In genomic region chr6:1729752-1730140, GRCh38 we compare ENCODE assay signal across 24 cellular contexts.
"Had no signal": no experiment of that assay in that cellular context is flagged by ENCODE, and none has a peak within 500 bp of the region (broad histone marks: within the 10 kb centered on the region; RNA-seq: fewer than 3 reads in every experiment).

No MANE protein-coding gene starts in this region.

- H3K4me1 ChIP-seq: pancreas, psoas muscle had no signal

- H3K27ac Mint-ChIP-seq: activated CD4-positive, alpha-beta memory T cell treated with anti-CD3 and anti-CD28 coated beads for 36 hours; activated naive CD4-positive, alpha-beta T cell treated with anti-CD3 and anti-CD28 coated beads, Interleukin-2, amount 10 ng/mL, durations not matched to agents 7 days and 5 days; activated T-cell treated with anti-CD3 and anti-CD28 coated beads, Interleukin-2, amount 50 U/mL, for 72 hours; effector memory CD8-positive, alpha-beta T cell; natural killer cell treated with Interleukin-12 subunit alpha and Interleukin-12 subunit beta and Interleukin-15 and Interleukin-18, amount 100 ng/mL, for 72 hours; stimulated activated effector memory CD8-positive, alpha-beta T cell treated with anti-CD3 and anti-CD28 coated beads, Interleukin-12 subunit alpha, Interleukin-12 subunit beta, amount 100 ng/mL, for 72 hours had no signal

- H3K27me3 ChIP-seq: dorsolateral prefrontal cortex, heart right ventricle, left lung, pancreas, tibial artery had no signal

- H3K4me3 ChIP-seq: heart right ventricle, left lung, lung, pancreas, psoas muscle had no signal

- H3K4me1 Mint-ChIP-seq: activated naive CD4-positive, alpha-beta T cell treated with anti-CD3 and anti-CD28 coated beads, Interleukin-2, amount 10 ng/mL, durations not matched to agents 7 days and 5 days; stimulated activated effector memory CD8-positive, alpha-beta T cell treated with anti-CD3 and anti-CD28 coated beads, Interleukin-12 subunit alpha, Interleukin-12 subunit beta, amount 100 ng/mL, for 72 hours; stimulated activated naive CD8-positive, alpha-beta T cell treated with anti-CD3 and anti-CD28 coated beads, Interleukin-15, amount 100 ng/mL, for 72 hours had no signal

- H3K9me3 ChIP-seq: pancreas, psoas muscle had no signal

- H3K4me3 Mint-ChIP-seq: activated CD4-positive, alpha-beta memory T cell treated with anti-CD3 and anti-CD28 coated beads for 36 hours; activated naive CD4-positive, alpha-beta T cell treated with anti-CD3 and anti-CD28 coated beads, Interleukin-2, amount 10 ng/mL, durations not matched to agents 7 days and 5 days; activated T-cell treated with anti-CD3 and anti-CD28 coated beads, Interleukin-2, amount 50 U/mL, for 72 hours; effector memory CD8-positive, alpha-beta T cell; natural killer cell treated with Interleukin-12 subunit alpha and Interleukin-12 subunit beta and Interleukin-15 and Interleukin-18, amount 100 ng/mL, for 72 hours; stimulated activated effector memory CD8-positive, alpha-beta T cell treated with anti-CD3 and anti-CD28 coated beads, Interleukin-12 subunit alpha, Interleukin-12 subunit beta, amount 100 ng/mL, for 72 hours; stimulated activated naive CD8-positive, alpha-beta T cell treated with anti-CD3 and anti-CD28 coated beads, Interleukin-15, amount 100 ng/mL, for 72 hours had no signal

- H3K27ac ChIP-seq: dorsolateral prefrontal cortex, heart right ventricle, left lung, pancreas, psoas muscle had no signal

- H3K9me3 Mint-ChIP-seq: activated naive CD4-positive, alpha-beta T cell treated with anti-CD3 and anti-CD28 coated beads, Interleukin-2, amount 10 ng/mL, durations not matched to agents 7 days and 5 days; natural killer cell treated with Interleukin-12 subunit alpha and Interleukin-12 subunit beta and Interleukin-15 and Interleukin-18, amount 100 ng/mL, for 72 hours had no signal

- H3K27me3 Mint-ChIP-seq: activated CD4-positive, alpha-beta memory T cell treated with anti-CD3 and anti-CD28 coated beads for 36 hours; activated naive CD4-positive, alpha-beta T cell treated with anti-CD3 and anti-CD28 coated beads, Interleukin-2, amount 10 ng/mL, durations not matched to agents 7 days and 5 days; brain; effector memory CD8-positive, alpha-beta T cell; natural killer cell treated with Interleukin-12 subunit alpha and Interleukin-12 subunit beta and Interleukin-15 and Interleukin-18, amount 100 ng/mL, for 72 hours; stimulated activated naive CD8-positive, alpha-beta T cell treated with anti-CD3 and anti-CD28 coated beads, Interleukin-15, amount 100 ng/mL, for 72 hours had no signal

- ATAC-seq: activated T-cell treated with anti-CD3 and anti-CD28 coated beads, Interleukin-2, amount 50 U/mL, for 72 hours; effector memory CD8-positive, alpha-beta T cell; heart right ventricle; left lung; natural killer cell treated with Interleukin-12 subunit alpha and Interleukin-12 subunit beta and Interleukin-15 and Interleukin-18, amount 100 ng/mL, for 72 hours; pancreas; psoas muscle; right cardiac atrium; stimulated activated effector memory CD8-positive, alpha-beta T cell treated with anti-CD3 and anti-CD28 coated beads, Interleukin-12 subunit alpha, Interleukin-12 subunit beta, amount 100 ng/mL, for 72 hours; stimulated activated naive CD8-positive, alpha-beta T cell treated with anti-CD3 and anti-CD28 coated beads, Interleukin-15, amount 100 ng/mL, for 72 hours had no signal

- FAIRE-seq: colon, pancreas had no signal

- H3K36me3 ChIP-seq: heart right ventricle, left lung, pancreas had no signal

- DNase-seq: activated CD4-positive, alpha-beta memory T cell treated with anti-CD3 and anti-CD28 coated beads for 36 hours; activated CD4-positive, alpha-beta T cell treated with anti-CD3 and anti-CD28 coated beads for 48 hours; activated CD4-positive, CD25-positive, alpha-beta regulatory T cell; activated effector memory CD4-positive, alpha-beta T cell treated with anti-CD3 and anti-CD28 coated beads, Interleukin-2, amount 50 U/mL, for 16 hours; activated naive CD4-positive, alpha-beta T cell treated with anti-CD3 and anti-CD28 coated beads, Interleukin-2, amount 10 ng/mL, durations not matched to agents 7 days and 5 days; activated T-cell treated with anti-CD3 and anti-CD28 coated beads, Interleukin-2, amount 50 U/mL, for 72 hours; caudate nucleus; dorsolateral prefrontal cortex; effector memory CD8-positive, alpha-beta T cell; heart right ventricle; kidney glomerular epithelial cell; left lung; pancreas; psoas muscle; right cardiac atrium; stimulated activated CD4-positive, alpha-beta T cell treated with anti-CD3 and anti-CD28 coated beads, Interleukin-2, amount 100 ng/mL, for 24 hours; stimulated activated naive CD8-positive, alpha-beta T cell treated with anti-CD3 and anti-CD28 coated beads, Interleukin-15, amount 100 ng/mL, for 72 hours; T-helper 1 cell; tibial artery had no signal
